ENCODE assay signal across 1 cellular context in genomic region chr14:33950320-33951182, GRCh38.
TF ChIP-seq lines count a peak whose summit lies in the region.

Gene EGLN3, minus strand, starts transcription at chr14:33951074. Its CDS starts 322 bp downstream, at chr14:33950752.

TF ChIP-seq in HepG2, 621 proteins besides CTCF, POLR2A, EP300 and RAD21 (continued from another document and continues in another):
- no peak for TF ChIP-seq ZBTB37 (CRISPR knock-in tag; IDR thresholded peaks at IDR 0.05)
- TF ChIP-seq FIP1L1 (IDR thresholded peaks at IDR 0.05; ENCODE audit: borderline replicate concordance, insufficient read depth, low read depth, low read length), result no peak
- no peak for TF ChIP-seq ZFAT (CRISPR knock-in tag; conservative IDR thresholded peaks at IDR 0.05)
- TF ChIP-seq ZSCAN30 (CRISPR knock-in tag; IDR thresholded peaks at IDR 0.05), result no peak
- peak; percentile 89 for TF ChIP-seq MYNN (CRISPR knock-in tag; IDR thresholded peaks at IDR 0.05; ENCODE audit: low read depth)
- TF ChIP-seq PAF1 (CRISPR knock-in tag; IDR thresholded peaks at IDR 0.05), result no peak
- TF ChIP-seq ZNF761 (CRISPR knock-in tag; conservative IDR thresholded peaks at IDR 0.05), result no peak
- peak; percentile 85; the same call in 1 of the 2 replicates for TF ChIP-seq MIER3 (CRISPR knock-in tag; IDR thresholded peaks at IDR 0.05; ENCODE audit: borderline replicate concordance)
- no peak for TF ChIP-seq ZBTB49 (CRISPR knock-in tag; IDR thresholded peaks at IDR 0.05; ENCODE audit: borderline replicate concordance)
- peak; percentile 49 for TF ChIP-seq TAF15 (IDR thresholded peaks at IDR 0.05; ENCODE audit: low read depth, low read length, poor library complexity, severe bottlenecking)
- TF ChIP-seq CEBPZ (IDR thresholded peaks at IDR 0.05; ENCODE audit: low read length), result no peak
- TF ChIP-seq BRD4 (CRISPR knock-in tag; IDR thresholded peaks at IDR 0.05), result peak; percentile 35; the same call in 1 of the 2 replicates
- no peak for TF ChIP-seq RORA (CRISPR knock-in tag; IDR thresholded peaks at IDR 0.05)
- TF ChIP-seq NBN (conservative IDR thresholded peaks at IDR 0.05), result no peak
- peak; percentile 39; the same call in 1 of the 2 replicates for TF ChIP-seq POGK (CRISPR knock-in tag; conservative IDR thresholded peaks at IDR 0.05)
- peak; percentile 95 for TF ChIP-seq ZNF234 (CRISPR knock-in tag; conservative IDR thresholded peaks at IDR 0.05)
- no peak for TF ChIP-seq THYN1 (CRISPR knock-in tag; IDR thresholded peaks at IDR 0.05; ENCODE audit: borderline replicate concordance, low read depth)
- peak; percentile 64; the same call in 1 of the 2 replicates for TF ChIP-seq KLF6 (CRISPR knock-in tag; IDR thresholded peaks at IDR 0.05)
- TF ChIP-seq HOXA3 (CRISPR knock-in tag; IDR thresholded peaks at IDR 0.05), result peak; percentile 13; the same call in 1 of the 2 replicates
- peak; percentile 81; the same call in 1 of the 2 replicates for TF ChIP-seq ZNF788 (CRISPR knock-in tag; IDR thresholded peaks at IDR 0.05; ENCODE audit: borderline replicate concordance)
- TF ChIP-seq FOXO1 (CRISPR knock-in tag; IDR thresholded peaks at IDR 0.05), result peak; percentile 12; the same call in 1 of the 2 replicates
- peak; percentile 75; the same call in 1 of the 2 replicates for TF ChIP-seq ZNF33B (CRISPR knock-in tag; IDR thresholded peaks at IDR 0.05)
- peak; percentile 78 for TF ChIP-seq ZC3H13 (CRISPR knock-in tag; IDR thresholded peaks at IDR 0.05)
- TF ChIP-seq ZNF337 (CRISPR knock-in tag; IDR thresholded peaks at IDR 0.05; ENCODE audit: borderline replicate concordance, low read depth), result 0 out of 2 replicates have a peak, but pooled peaks have one; percentile 49
- no peak for TF ChIP-seq TCF7L2 (IDR thresholded peaks at IDR 0.05; ENCODE audit: low read depth, low read length)
- TF ChIP-seq ZNF772 (CRISPR knock-in tag; IDR thresholded peaks at IDR 0.05), result no peak; the same call in 1 of the 2 replicates
- TF ChIP-seq RFXAP (CRISPR knock-in tag; IDR thresholded peaks at IDR 0.05; ENCODE audit: borderline replicate concordance), result 0 out of 2 replicates have a peak, but pooled peaks have one; percentile 25
- no peak for TF ChIP-seq DBP (CRISPR knock-in tag; IDR thresholded peaks at IDR 0.05; ENCODE audit: not compliant biosample characterization)
- TF ChIP-seq ZNF34 (CRISPR knock-in tag; IDR thresholded peaks at IDR 0.05; ENCODE audit: borderline replicate concordance), result no peak
- TF ChIP-seq POLR2AphosphoS5 (IDR thresholded peaks at IDR 0.05; ENCODE audit: low read depth, low read length), result peak; percentile 97
- TF ChIP-seq XBP1 (CRISPR knock-in tag; IDR thresholded peaks at IDR 0.05), result no peak
- no peak for TF ChIP-seq ZNF253 (CRISPR knock-in tag; IDR thresholded peaks at IDR 0.05; ENCODE audit: borderline replicate concordance)
- peak; percentile 66; the same call in 1 of the 2 replicates for TF ChIP-seq NR0B2 (CRISPR knock-in tag; IDR thresholded peaks at IDR 0.05)
- TF ChIP-seq CBX1 (IDR thresholded peaks at IDR 0.05; ENCODE audit: low read depth), result peak; percentile 45
- no peak for TF ChIP-seq PRDM15 (CRISPR knock-in tag; IDR thresholded peaks at IDR 0.05)
- peak; percentile 73; the same call in 1 of the 2 replicates for TF ChIP-seq ZNF142 (CRISPR knock-in tag; IDR thresholded peaks at IDR 0.05)
- no peak for TF ChIP-seq MAZ (IDR thresholded peaks at IDR 0.05; ENCODE audit: borderline replicate concordance, low read depth, low read length)
- peak; percentile 77; the same call in 1 of the 2 replicates for TF ChIP-seq MAZ (CRISPR knock-in tag; IDR thresholded peaks at IDR 0.05; ENCODE audit: low read depth)
